12 cellular contexts compared by ENCODE assay signal in genomic region chr9:131707050-131707449, GRCh38. TPM values are rescaled to one million over a fixed set of nuclear protein-coding genes. Genes with fewer than 3 reads are reported as not detected.
DNase-seq lines count a peak whose midpoint lies in the region; ATAC-seq and TF ChIP-seq lines count a peak whose summit lies in the region.
"Had no signal": no experiment of that assay in that cellular context is flagged by ENCODE, and none has a peak within 500 bp of the region (broad histone marks: within the 10 kb centered on the region; RNA-seq: fewer than 3 reads in every experiment).

No MANE protein-coding gene starts in this region.

- H3K4me3 ChIP-seq in CD4-positive, CD25-positive, alpha-beta regulatory T cell (ENCODE audit: low read depth, low read length): no peak overlapping the region
- H3K4me3 ChIP-seq in OCI-LY7 (ENCODE audit: low read depth, low read length, poor library complexity, severe bottlenecking): no peak overlapping the region
- H3K4me3 ChIP-seq in psoas muscle: peak overlapping the region; percentile 31

- H3K9me3 ChIP-seq in CD4-positive, CD25-positive, alpha-beta regulatory T cell (ENCODE audit: control insufficient read depth in 2 of 2, low read length in 2 of 2): no peaks in the 10 kb centered on the region
- H3K9me3 ChIP-seq in OCI-LY7 (ENCODE audit: low read length) (no peaks in the 10 kb centered on the region), psoas muscle (no peaks in the 10 kb centered on the region)

- WGBS in psoas muscle, 3 donors: 76 to 79% (median 76%) methylated on average over 5 of the region's 5 CpGs

- POLR2A ChIA-PET in OCI-LY7 (lab: Charles Lee): no interaction called here
- POLR2A ChIA-PET in HEK293T (lab: Yijun Ruan, JAX): no interaction called here

- H3K79me2 ChIP-seq in OCI-LY7 (ENCODE audit: insufficient read depth, low read depth, low read length): peaks cover 99% of the 10 kb centered on the region

- peak overlapping the region in 2 of 4 donors; percentile 10 to 29 for H3K4me3 Mint-ChIP-seq in CD4-positive, CD25-positive, alpha-beta regulatory T cell
- no peak overlapping the region for H3K4me3 Mint-ChIP-seq in endothelial cell (ENCODE audit: unreplicated experiment)

- intact Hi-C loops in OCI-LY7 (cut with micrococcal nuclease; ENCODE audit: unreplicated experiment) (no loop called here), psoas muscle (cut with DNase I) (no loop called here)

- no peaks in the 10 kb centered on the region for H3K9me3 Mint-ChIP-seq in CD4-positive, CD25-positive, alpha-beta regulatory T cell
- no peaks in the 10 kb centered on the region for H3K9me3 Mint-ChIP-seq in endothelial cell (ENCODE audit: unreplicated experiment)

- H3K36me3 ChIP-seq in CD4-positive, CD25-positive, alpha-beta regulatory T cell (ENCODE audit: control insufficient read depth, insufficient read depth, low read length): no peaks in the 10 kb centered on the region
- H3K36me3 ChIP-seq in OCI-LY7 (ENCODE audit: insufficient read depth, low read length): peaks cover 31% of the 10 kb centered on the region
- no peaks in the 10 kb centered on the region for H3K36me3 ChIP-seq in psoas muscle (ENCODE audit: insufficient read depth in 1 of 2, low read depth in 1 of 2)

- no peak overlapping the region for H2AFZ ChIP-seq in OCI-LY7 (ENCODE audit: low read length)

- H4K20me1 ChIP-seq in OCI-LY7 (ENCODE audit: insufficient read depth, low read length): peaks cover 42% of the 10 kb centered on the region

- H3K4me2 ChIP-seq in OCI-LY7 (ENCODE audit: low read length): peak overlapping the region; percentile 67

- TF ChIP-seq CTCF in OCI-LY7 (conservative IDR thresholded peaks at IDR 0.05; ENCODE audit: low read length): no peak
- no peak for TF ChIP-seq CTCF in endothelial cell (IDR thresholded peaks at IDR 0.05; ENCODE audit: unreplicated experiment)
- TF ChIP-seq CTCF in psoas muscle (IDR thresholded peaks at IDR 0.05): no peak

- peaks cover 52% of the 10 kb centered on the region for H3K4me1 ChIP-seq in CD4-positive, CD25-positive, alpha-beta regulatory T cell (ENCODE audit: control insufficient read depth, insufficient read depth, low read length, poor library complexity, severe bottlenecking)
- peaks cover 83% of the 10 kb centered on the region for H3K4me1 ChIP-seq in OCI-LY7 (ENCODE audit: insufficient read depth, low read length, poor library complexity, severe bottlenecking)
- H3K4me1 ChIP-seq in psoas muscle: peaks cover 79% of the 10 kb centered on the region

- peak overlapping the region; percentile 1 to 87 (median 67) for H3K27ac Mint-ChIP-seq in CD4-positive, CD25-positive, alpha-beta regulatory T cell
- H3K27ac Mint-ChIP-seq in endothelial cell (ENCODE audit: unreplicated experiment): peak overlapping the region; percentile 49

- no peaks in the 10 kb centered on the region for H3K36me3 Mint-ChIP-seq in CD4-positive, CD25-positive, alpha-beta regulatory T cell
- H3K36me3 Mint-ChIP-seq in endothelial cell (ENCODE audit: low read depth, unreplicated experiment): peaks cover 4% of the 10 kb centered on the region

- no peaks in the 10 kb centered on the region for H3K27me3 ChIP-seq in CD4-positive, CD25-positive, alpha-beta regulatory T cell (ENCODE audit: control insufficient read depth, insufficient read depth, low read length)
- no peaks in the 10 kb centered on the region for H3K27me3 ChIP-seq in psoas muscle (ENCODE audit: insufficient read depth in 3 of 3, low read length in 2 of 3)

- no peak for ATAC-seq in CD4-positive, CD25-positive, alpha-beta regulatory T cell (ENCODE audit: low read depth in 2 of 2)
- no peak for ATAC-seq in psoas muscle

- H3K27me3 Mint-ChIP-seq in CD4-positive, CD25-positive, alpha-beta regulatory T cell: no peaks in the 10 kb centered on the region
- H3K27me3 Mint-ChIP-seq in endothelial cell (ENCODE audit: unreplicated experiment): no peaks in the 10 kb centered on the region

- BruUV-seq in OCI-LY7 (replicated peaks; lab: Mats Ljungman, UMichigan): TSS peak; percentile 6

- no peaks in the 10 kb centered on the region for H3K9me2 ChIP-seq in OCI-LY7 (ENCODE audit: insufficient read depth, low read length)

- no peak for DNase-seq in CD4-positive, CD25-positive, alpha-beta regulatory T cell
- DNase-seq in OCI-LY7 (ENCODE audit: low spot score) (no peak), endothelial cell (ENCODE audit: low spot score) (no peak), psoas muscle (no peak), ureter (ENCODE audit: low spot score) (no peak), HEK293T (ENCODE audit: extremely low spot score) (no peak), NCI-H2107 treated with DMSO at 0.1 percent for 48 hours (lab: John Stamatoyannopoulos, UW; ENCODE audit: unreplicated experiment) (no peak)
- DNase-seq in activated naive CD4-positive, alpha-beta T cell treated with anti-CD3 and anti-CD28 coated beads, Interleukin-2, amount 50 U/mL, for 16 hours: no peak
- DNase-seq: activated CD8-positive, alpha-beta memory T cell treated with anti-CD3 and anti-CD28 coated beads, Interleukin-2, amount 50 U/mL, for 4 hours; NCI-H1048; NCI-H774; T-helper 1 cell had no signal

- H3K4me1 Mint-ChIP-seq in CD4-positive, CD25-positive, alpha-beta regulatory T cell: peaks cover 28 to 88% (median 68%) of the 10 kb centered on the region in 4 donors
- H3K4me1 Mint-ChIP-seq in endothelial cell (ENCODE audit: unreplicated experiment): peaks cover 68% of the 10 kb centered on the region

- CTCF ChIA-PET in OCI-LY7 (lab: Charles Lee; ENCODE audit: unreplicated experiment): no interaction called here
- CTCF ChIA-PET in HEK293T (lab: Yijun Ruan, JAX): no interaction called here

- H3K27ac ChIP-seq in CD4-positive, CD25-positive, alpha-beta regulatory T cell (ENCODE audit: insufficient read depth, low read length, poor library complexity, severe bottlenecking): no peak overlapping the region
- peak overlapping the region; percentile 18 for H3K27ac ChIP-seq in OCI-LY7 (ENCODE audit: low read depth, low read length, poor library complexity, severe bottlenecking)
- H3K27ac ChIP-seq in psoas muscle: peak overlapping the region; percentile 80

TF ChIP-seq in HEK293T, 16 proteins besides CTCF, POLR2A, EP300 and RAD21:
- TF ChIP-seq ARNT (IDR thresholded peaks at IDR 0.05) (no peak), ELF4 (IDR thresholded peaks at IDR 0.05) (no peak), HDGF (IDR thresholded peaks at IDR 0.05; ENCODE audit: borderline replicate concordance) (no peak), ZNF384 (IDR thresholded peaks at IDR 0.05) (no peak), CTBP1 (IDR thresholded peaks at IDR 0.05; ENCODE audit: borderline replicate concordance) (no peak)
TF ChIP-seq in HEK293T: peak in this region for 0.

RNA-seq across cellular contexts. Expression of gene RAPGEF1, which starts 32.8 kb away (rescaled TPM):
- 159 TPM for total RNA-seq in CD4-positive, CD25-positive, alpha-beta regulatory T cell
- 1 to 10 TPM; 3.8 to 7.3 (median 4.6) TPM for polyA plus RNA-seq in CD4-positive, CD25-positive, alpha-beta regulatory T cell
- total RNA-seq in OCI-LY7 (2014; rRNA removed; shearing (Covaris generic)): 114 and 118 TPM in 2 replicates
- total RNA-seq in OCI-LY7 (2022): 243 and 277 TPM in 2 replicates
- total RNA-seq in endothelial cell (ENCODE audit: unreplicated experiment): 226 TPM
- 100 to 1,000 TPM; 234 to 319 (median 272) TPM for total RNA-seq in psoas muscle
- polyA plus RNA-seq in psoas muscle: 100 to 1,000 TPM in 1 of 3 donors, 10 to 100 TPM in 2; 72.3 to 268 (median 93.1) TPM
- total RNA-seq in ureter: 64.9 TPM
